1 cellular context compared by ENCODE assay signal in the genomic region with DNA sequence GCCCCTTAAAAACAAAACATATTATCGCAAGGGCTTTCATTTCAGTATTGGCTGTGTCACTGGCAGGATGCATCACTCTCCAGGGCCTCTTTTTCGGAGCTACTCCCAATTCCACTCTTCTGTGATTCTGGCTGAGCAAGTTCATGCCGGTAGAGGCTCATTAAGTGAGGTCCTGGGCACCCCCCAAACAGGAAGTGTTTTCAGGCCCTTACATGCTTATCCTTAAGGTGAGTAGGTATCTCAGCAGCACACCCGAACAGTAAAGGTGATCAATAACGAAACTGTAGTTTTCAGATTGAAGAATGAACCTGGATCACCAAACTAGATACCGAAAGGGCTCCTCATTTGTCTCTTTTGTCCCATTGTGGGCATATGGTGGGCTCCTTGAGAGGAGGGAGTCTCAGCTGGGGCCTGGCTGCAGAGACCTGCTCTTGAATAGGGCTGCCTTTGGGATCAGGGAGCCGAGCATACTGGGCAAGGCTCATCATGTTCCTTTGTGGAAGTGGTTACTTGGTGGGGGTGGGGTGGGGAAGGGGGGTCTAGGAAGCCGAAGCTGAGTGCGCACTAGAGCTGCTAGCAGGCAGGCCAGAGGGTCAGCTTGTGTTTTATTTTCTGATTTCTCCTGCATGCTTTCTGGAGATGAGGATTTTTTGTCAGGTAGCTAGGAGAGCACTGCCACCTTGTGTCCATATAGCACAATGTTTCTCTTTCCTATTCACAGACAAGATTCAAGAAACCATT.
A peak's percentile ranks its signal among the peaks of the same experiment; 100 is the strongest.
TF ChIP-seq lines count a peak whose summit lies in the region.

No MANE protein-coding gene starts in this region.

TF ChIP-seq in HepG2, 621 proteins besides CTCF, POLR2A, EP300 and RAD21 (continued from another document and continues in another):
- TF ChIP-seq ZKSCAN1 (IDR thresholded peaks at IDR 0.05; ENCODE audit: low read length) (no peak), ZNF841 (CRISPR knock-in tag; IDR thresholded peaks at IDR 0.05; ENCODE audit: borderline replicate concordance) (no peak), ZNF44 (CRISPR knock-in tag; IDR thresholded peaks at IDR 0.05) (no peak), KLF16 (CRISPR knock-in tag; IDR thresholded peaks at IDR 0.05) (peak in 1 of 2 experiments; percentile 39; a peak in 1 of 4 replicates), SP4 (CRISPR knock-in tag; IDR thresholded peaks at IDR 0.05) (0 out of 2 replicates have a peak, but pooled peaks have one; percentile 36), CENPT (CRISPR knock-in tag; IDR thresholded peaks at IDR 0.05; ENCODE audit: low read depth) (no peak), ZBTB7A (CRISPR knock-in tag; IDR thresholded peaks at IDR 0.05) (no peak), MYNN (CRISPR knock-in tag; IDR thresholded peaks at IDR 0.05; ENCODE audit: low read depth) (no peak), ZFP62 (CRISPR knock-in tag; IDR thresholded peaks at IDR 0.05) (no peak), THAP11 (CRISPR knock-in tag; IDR thresholded peaks at IDR 0.05) (peak; percentile 57; the same call in 1 of the 2 replicates), MEIS2 (CRISPR knock-in tag; IDR thresholded peaks at IDR 0.05) (no peak), GFI1 (CRISPR knock-in tag; IDR thresholded peaks at IDR 0.05; ENCODE audit: borderline replicate concordance) (peak; percentile 65; the same call in 1 of the 2 replicates), DNMT1 (CRISPR knock-in tag; IDR thresholded peaks at IDR 0.05) (no peak), MZF1 (CRISPR knock-in tag; IDR thresholded peaks at IDR 0.05; ENCODE audit: borderline replicate concordance) (no peak), ZMYM3 (CRISPR knock-in tag; IDR thresholded peaks at IDR 0.05) (no peak), KMT2B (CRISPR knock-in tag; IDR thresholded peaks at IDR 0.05) (no peak), ZNF10 (CRISPR knock-in tag; IDR thresholded peaks at IDR 0.05; ENCODE audit: borderline replicate concordance, low read depth) (no peak), ZFP90 (CRISPR knock-in tag; IDR thresholded peaks at IDR 0.05; ENCODE audit: borderline replicate concordance) (no peak), ONECUT2 (CRISPR knock-in tag; IDR thresholded peaks at IDR 0.05) (no peak), ZFX (CRISPR knock-in tag; IDR thresholded peaks at IDR 0.05; ENCODE audit: low read depth) (peak; percentile 18; the same call in 1 of the 2 replicates), REPIN1 (CRISPR knock-in tag; IDR thresholded peaks at IDR 0.05; ENCODE audit: borderline replicate concordance, low read depth) (no peak), BCL6 (CRISPR knock-in tag; IDR thresholded peaks at IDR 0.05) (no peak), NFYC (CRISPR knock-in tag; IDR thresholded peaks at IDR 0.05) (peak; percentile 14; the same call in 1 of the 2 replicates), CHD2 (IDR thresholded peaks at IDR 0.05; ENCODE audit: low read depth, low read length) (no peak), ZKSCAN8 (CRISPR knock-in tag; IDR thresholded peaks at IDR 0.05; ENCODE audit: borderline replicate concordance) (no peak)
- TF ChIP-seq, protein P1, sequence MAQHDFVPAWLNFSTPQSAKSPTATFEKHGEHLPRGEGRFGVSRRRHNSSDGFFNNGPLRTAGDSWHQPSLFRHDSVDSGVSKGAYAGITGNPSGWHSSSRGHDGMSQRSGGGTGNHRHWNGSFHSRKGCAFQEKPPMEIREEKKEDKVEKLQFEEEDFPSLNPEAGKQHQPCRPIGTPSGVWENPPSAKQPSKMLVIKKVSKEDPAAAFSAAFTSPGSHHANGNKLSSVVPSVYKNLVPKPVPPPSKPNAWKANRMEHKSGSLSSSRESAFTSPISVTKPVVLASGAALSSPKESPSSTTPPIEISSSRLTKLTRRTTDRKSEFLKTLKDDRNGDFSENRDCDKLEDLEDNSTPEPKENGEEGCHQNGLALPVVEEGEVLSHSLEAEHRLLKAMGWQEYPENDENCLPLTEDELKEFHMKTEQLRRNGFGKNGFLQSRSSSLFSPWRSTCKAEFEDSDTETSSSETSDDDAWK (CRISPR knock-in tag; IDR thresholded peaks at IDR 0.05), result no peak
- TF ChIP-seq, protein P2, sequence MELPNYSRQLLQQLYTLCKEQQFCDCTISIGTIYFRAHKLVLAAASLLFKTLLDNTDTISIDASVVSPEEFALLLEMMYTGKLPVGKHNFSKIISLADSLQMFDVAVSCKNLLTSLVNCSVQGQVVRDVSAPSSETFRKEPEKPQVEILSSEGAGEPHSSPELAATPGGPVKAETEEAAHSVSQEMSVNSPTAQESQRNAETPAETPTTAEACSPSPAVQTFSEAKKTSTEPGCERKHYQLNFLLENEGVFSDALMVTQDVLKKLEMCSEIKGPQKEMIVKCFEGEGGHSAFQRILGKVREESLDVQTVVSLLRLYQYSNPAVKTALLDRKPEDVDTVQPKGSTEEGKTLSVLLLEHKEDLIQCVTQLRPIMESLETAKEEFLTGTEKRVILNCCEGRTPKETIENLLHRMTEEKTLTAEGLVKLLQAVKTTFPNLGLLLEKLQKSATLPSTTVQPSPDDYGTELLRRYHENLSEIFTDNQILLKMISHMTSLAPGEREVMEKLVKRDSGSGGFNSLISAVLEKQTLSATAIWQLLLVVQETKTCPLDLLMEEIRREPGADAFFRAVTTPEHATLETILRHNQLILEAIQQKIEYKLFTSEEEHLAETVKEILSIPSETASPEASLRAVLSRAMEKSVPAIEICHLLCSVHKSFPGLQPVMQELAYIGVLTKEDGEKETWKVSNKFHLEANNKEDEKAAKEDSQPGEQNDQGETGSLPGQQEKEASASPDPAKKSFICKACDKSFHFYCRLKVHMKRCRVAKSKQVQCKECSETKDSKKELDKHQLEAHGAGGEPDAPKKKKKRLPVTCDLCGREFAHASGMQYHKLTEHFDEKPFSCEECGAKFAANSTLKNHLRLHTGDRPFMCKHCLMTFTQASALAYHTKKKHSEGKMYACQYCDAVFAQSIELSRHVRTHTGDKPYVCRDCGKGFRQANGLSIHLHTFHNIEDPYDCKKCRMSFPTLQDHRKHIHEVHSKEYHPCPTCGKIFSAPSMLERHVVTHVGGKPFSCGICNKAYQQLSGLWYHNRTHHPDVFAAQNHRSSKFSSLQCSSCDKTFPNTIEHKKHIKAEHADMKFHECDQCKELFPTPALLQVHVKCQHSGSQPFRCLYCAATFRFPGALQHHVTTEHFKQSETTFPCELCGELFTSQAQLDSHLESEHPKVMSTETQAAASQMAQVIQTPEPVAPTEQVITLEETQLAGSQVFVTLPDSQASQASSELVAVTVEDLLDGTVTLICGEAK (IDR thresholded peaks at IDR 0.05), result no peak
- TF ChIP-seq, protein P2 (CRISPR knock-in tag; IDR thresholded peaks at IDR 0.05), result no peak
- TF ChIP-seq, protein P3, sequence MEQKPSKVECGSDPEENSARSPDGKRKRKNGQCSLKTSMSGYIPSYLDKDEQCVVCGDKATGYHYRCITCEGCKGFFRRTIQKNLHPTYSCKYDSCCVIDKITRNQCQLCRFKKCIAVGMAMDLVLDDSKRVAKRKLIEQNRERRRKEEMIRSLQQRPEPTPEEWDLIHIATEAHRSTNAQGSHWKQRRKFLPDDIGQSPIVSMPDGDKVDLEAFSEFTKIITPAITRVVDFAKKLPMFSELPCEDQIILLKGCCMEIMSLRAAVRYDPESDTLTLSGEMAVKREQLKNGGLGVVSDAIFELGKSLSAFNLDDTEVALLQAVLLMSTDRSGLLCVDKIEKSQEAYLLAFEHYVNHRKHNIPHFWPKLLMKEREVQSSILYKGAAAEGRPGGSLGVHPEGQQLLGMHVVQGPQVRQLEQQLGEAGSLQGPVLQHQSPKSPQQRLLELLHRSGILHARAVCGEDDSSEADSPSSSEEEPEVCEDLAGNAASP (CRISPR knock-in tag; IDR thresholded peaks at IDR 0.05; ENCODE audit: borderline replicate concordance), result 0 out of 2 replicates have a peak, but pooled peaks have one; percentile 36
- TF ChIP-seq, protein P4, sequence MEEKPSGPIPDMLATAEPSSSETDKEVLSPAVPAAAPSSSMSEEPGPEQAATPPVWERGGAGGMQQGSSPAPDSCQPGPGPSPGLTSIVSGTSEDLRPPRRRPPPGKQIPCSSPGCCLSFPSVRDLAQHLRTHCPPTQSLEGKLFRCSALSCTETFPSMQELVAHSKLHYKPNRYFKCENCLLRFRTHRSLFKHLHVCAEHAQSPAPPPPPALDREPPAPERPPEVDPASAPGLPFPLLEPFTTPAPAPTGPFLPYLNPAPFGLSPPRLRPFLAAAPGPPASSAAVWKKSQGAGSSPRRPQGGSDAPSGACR (CRISPR knock-in tag; IDR thresholded peaks at IDR 0.05), result 0 out of 2 replicates have a peak, but pooled peaks have one; percentile 50
- TF ChIP-seq, protein P5, sequence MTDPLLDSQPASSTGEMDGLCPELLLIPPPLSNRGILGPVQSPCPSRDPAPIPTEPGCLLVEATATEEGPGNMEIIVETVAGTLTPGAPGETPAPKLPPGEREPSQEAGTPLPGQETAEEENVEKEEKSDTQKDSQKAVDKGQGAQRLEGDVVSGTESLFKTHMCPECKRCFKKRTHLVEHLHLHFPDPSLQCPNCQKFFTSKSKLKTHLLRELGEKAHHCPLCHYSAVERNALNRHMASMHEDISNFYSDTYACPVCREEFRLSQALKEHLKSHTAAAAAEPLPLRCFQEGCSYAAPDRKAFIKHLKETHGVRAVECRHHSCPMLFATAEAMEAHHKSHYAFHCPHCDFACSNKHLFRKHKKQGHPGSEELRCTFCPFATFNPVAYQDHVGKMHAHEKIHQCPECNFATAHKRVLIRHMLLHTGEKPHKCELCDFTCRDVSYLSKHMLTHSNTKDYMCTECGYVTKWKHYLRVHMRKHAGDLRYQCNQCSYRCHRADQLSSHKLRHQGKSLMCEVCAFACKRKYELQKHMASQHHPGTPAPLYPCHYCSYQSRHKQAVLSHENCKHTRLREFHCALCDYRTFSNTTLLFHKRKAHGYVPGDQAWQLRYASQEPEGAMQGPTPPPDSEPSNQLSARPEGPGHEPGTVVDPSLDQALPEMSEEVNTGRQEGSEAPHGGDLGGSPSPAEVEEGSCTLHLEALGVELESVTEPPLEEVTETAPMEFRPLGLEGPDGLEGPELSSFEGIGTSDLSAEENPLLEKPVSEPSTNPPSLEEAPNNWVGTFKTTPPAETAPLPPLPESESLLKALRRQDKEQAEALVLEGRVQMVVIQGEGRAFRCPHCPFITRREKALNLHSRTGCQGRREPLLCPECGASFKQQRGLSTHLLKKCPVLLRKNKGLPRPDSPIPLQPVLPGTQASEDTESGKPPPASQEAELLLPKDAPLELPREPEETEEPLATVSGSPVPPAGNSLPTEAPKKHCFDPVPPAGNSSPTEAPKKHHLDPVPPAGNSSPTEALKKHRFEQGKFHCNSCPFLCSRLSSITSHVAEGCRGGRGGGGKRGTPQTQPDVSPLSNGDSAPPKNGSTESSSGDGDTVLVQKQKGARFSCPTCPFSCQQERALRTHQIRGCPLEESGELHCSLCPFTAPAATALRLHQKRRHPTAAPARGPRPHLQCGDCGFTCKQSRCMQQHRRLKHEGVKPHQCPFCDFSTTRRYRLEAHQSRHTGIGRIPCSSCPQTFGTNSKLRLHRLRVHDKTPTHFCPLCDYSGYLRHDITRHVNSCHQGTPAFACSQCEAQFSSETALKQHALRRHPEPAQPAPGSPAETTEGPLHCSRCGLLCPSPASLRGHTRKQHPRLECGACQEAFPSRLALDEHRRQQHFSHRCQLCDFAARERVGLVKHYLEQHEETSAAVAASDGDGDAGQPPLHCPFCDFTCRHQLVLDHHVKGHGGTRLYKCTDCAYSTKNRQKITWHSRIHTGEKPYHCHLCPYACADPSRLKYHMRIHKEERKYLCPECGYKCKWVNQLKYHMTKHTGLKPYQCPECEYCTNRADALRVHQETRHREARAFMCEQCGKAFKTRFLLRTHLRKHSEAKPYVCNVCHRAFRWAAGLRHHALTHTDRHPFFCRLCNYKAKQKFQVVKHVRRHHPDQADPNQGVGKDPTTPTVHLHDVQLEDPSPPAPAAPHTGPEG (CRISPR knock-in tag; IDR thresholded peaks at IDR 0.05), result no peak
- TF ChIP-seq, protein P6, sequence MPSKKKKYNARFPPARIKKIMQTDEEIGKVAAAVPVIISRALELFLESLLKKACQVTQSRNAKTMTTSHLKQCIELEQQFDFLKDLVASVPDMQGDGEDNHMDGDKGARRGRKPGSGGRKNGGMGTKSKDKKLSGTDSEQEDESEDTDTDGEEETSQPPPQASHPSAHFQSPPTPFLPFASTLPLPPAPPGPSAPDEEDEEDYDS (CRISPR knock-in tag; IDR thresholded peaks at IDR 0.05), result no peak
- TF ChIP-seq, protein P7, sequence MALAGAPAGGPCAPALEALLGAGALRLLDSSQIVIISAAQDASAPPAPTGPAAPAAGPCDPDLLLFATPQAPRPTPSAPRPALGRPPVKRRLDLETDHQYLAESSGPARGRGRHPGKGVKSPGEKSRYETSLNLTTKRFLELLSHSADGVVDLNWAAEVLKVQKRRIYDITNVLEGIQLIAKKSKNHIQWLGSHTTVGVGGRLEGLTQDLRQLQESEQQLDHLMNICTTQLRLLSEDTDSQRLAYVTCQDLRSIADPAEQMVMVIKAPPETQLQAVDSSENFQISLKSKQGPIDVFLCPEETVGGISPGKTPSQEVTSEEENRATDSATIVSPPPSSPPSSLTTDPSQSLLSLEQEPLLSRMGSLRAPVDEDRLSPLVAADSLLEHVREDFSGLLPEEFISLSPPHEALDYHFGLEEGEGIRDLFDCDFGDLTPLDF (CRISPR knock-in tag; IDR thresholded peaks at IDR 0.05), result no peak
- TF ChIP-seq, protein P8, sequence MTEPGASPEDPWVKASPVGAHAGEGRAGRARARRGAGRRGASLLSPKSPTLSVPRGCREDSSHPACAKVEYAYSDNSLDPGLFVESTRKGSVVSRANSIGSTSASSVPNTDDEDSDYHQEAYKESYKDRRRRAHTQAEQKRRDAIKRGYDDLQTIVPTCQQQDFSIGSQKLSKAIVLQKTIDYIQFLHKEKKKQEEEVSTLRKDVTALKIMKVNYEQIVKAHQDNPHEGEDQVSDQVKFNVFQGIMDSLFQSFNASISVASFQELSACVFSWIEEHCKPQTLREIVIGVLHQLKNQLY (CRISPR knock-in tag; IDR thresholded peaks at IDR 0.05), result no peak
- TF ChIP-seq, protein P9, sequence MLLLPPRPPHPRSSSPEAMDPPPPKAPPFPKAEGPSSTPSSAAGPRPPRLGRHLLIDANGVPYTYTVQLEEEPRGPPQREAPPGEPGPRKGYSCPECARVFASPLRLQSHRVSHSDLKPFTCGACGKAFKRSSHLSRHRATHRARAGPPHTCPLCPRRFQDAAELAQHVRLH (CRISPR knock-in tag; IDR thresholded peaks at IDR 0.05; ENCODE audit: borderline replicate concordance, low read depth), result 0 out of 2 replicates have a peak, but pooled peaks have one; percentile 55
